8 cellular contexts compared by ENCODE assay signal in genomic region chr16:1771864-1772361, GRCh38. TPM values are rescaled to one million over a fixed set of nuclear protein-coding genes. Genes with fewer than 3 reads are reported as not detected.
A peak's percentile ranks its signal among the peaks of the same experiment; 100 is the strongest.
DNase-seq lines count a peak whose midpoint lies in the region; ATAC-seq and TF ChIP-seq lines count a peak whose summit lies in the region.

No MANE protein-coding gene starts in this region.

- peak overlapping the region; percentile 93 for H3K9ac ChIP-seq in PC-3 (ENCODE audit: low read length)

- POLR2A ChIA-PET in PC-3 (lab: Charles Lee; ENCODE audit: unreplicated experiment), result interaction anchor here (1.2 kb wide), 1 partner anchor 11 kb away, joined by 14 read pairs; the partner anchor contains the start of genes NUBP2 and SPSB3

- intact Hi-C loops in PC-3 (cut with micrococcal nuclease) (loop anchor here (5.0 kb wide), 1 partner anchor 95 kb away; the partner anchor contains the start of gene JPT2), psoas muscle (cut with DNase I) (loop anchor here (5.0 to 10.0 kb wide), 2 partner anchors 65 to 173 kb away; partner anchors contain the start of genes MAPK8IP3 (in 1 of the 2) and MSRB1 (in 1 of the 2))

- H4K20me1 ChIP-seq in PC-3 (ENCODE audit: low read length), result peaks cover 3% of the 10 kb centered on the region; the same call in 1 of the 2 replicates

- no peaks in the 10 kb centered on the region for H3F3A ChIP-seq in PC-3 (ENCODE audit: low read length, unreplicated experiment)

- H3K4me1 ChIP-seq in PC-3 (ENCODE audit: insufficient read depth, low read length), result peaks cover 12% of the 10 kb centered on the region; the same call in 1 of the 2 replicates
- peaks cover 6 to 33% of the 10 kb centered on the region in 2 donors for H3K4me1 ChIP-seq in esophagus (ENCODE audit: control insufficient read depth in 2 of 2, insufficient read depth in 2 of 2, low read length in 1 of 2)
- peaks cover 18% of the 10 kb centered on the region for H3K4me1 ChIP-seq in psoas muscle

- CTCF ChIA-PET in PC-3 (lab: Charles Lee), result no interaction called here

- H3K9me2 ChIP-seq in PC-3 (replicated peaks; ENCODE audit: low read length), result no peaks in the 10 kb centered on the region

- H3K4me3 ChIP-seq in GM12865 (ENCODE audit: low read depth, low read length), result peak overlapping the region; percentile 98
- peak overlapping the region; percentile 86 for H3K4me3 ChIP-seq in PC-3 (ENCODE audit: low read length)
- peak overlapping the region; percentile 78 to 93 for H3K4me3 ChIP-seq in esophagus (ENCODE audit: low read depth in 1 of 2, low read length in 2 of 2)
- peak overlapping the region; percentile 76 for H3K4me3 ChIP-seq in psoas muscle

- DNase-seq in GM12865 (ENCODE audit: low read depth) (no peak), PC-3 (no peak), psoas muscle (peak in 1 of 2 donors; percentile 56), UCSD-AML1 (lab: John Stamatoyannopoulos, UW; ENCODE audit: unreplicated experiment) (no peak), NCI-H1105 (lab: John Stamatoyannopoulos, UW) (no peak), NCI-H2196 treated with DMSO at 0.1 percent for 48 hours (lab: John Stamatoyannopoulos, UW; ENCODE audit: unreplicated experiment) (no peak)

- H3K79me2 ChIP-seq in PC-3 (ENCODE audit: low read length), result peaks cover 34% of the 10 kb centered on the region

- no peak for TF ChIP-seq CTCF in GM12865 (IDR thresholded peaks at IDR 0.05; ENCODE audit: insufficient read depth, low read depth, low read length, missing control alignments)
- no peak for TF ChIP-seq CTCF in PC-3 (conservative IDR thresholded peaks at IDR 0.05; ENCODE audit: low read depth, low read length)
- TF ChIP-seq CTCF in psoas muscle (IDR thresholded peaks at IDR 0.05), result no peak

- peak overlapping the region; percentile 100 for H3K4me2 ChIP-seq in PC-3 (ENCODE audit: low read length)

- H3K36me3 ChIP-seq in PC-3 (ENCODE audit: low read depth, low read length) (no peaks in the 10 kb centered on the region), esophagus (ENCODE audit: control insufficient read depth in 2 of 2, insufficient read depth in 2 of 2, low read length in 1 of 2) (peaks cover 7 to 46% of the 10 kb centered on the region in 2 donors), psoas muscle (ENCODE audit: insufficient read depth in 1 of 2, low read depth in 1 of 2) (peaks cover 4 to 48% of the 10 kb centered on the region in 2 donors)

- BruUV-seq in PC-3 (replicated peaks; lab: Mats Ljungman, UMichigan), result TSS peak; percentile 77

- H2AFZ ChIP-seq in PC-3 (ENCODE audit: low read length), result no peak overlapping the region

- H3K27me3 ChIP-seq in PC-3 (ENCODE audit: low read length) (no peaks in the 10 kb centered on the region), esophagus (ENCODE audit: control insufficient read depth in 1 of 2, insufficient read depth in 2 of 2, low read length in 2 of 2) (no peaks in the 10 kb centered on the region), psoas muscle (ENCODE audit: insufficient read depth in 3 of 3, low read length in 2 of 3) (no peaks in the 10 kb centered on the region)

- WGBS in esophagus, 2 donors, result 8 to 13% methylated on average over 22 of the region's 22 CpGs
- WGBS in psoas muscle, 3 donors, result 13 to 16% (median 14%) methylated on average over 20 to 22 of the region's 22 CpGs

- H3K9me3 ChIP-seq in PC-3 (ENCODE audit: low read length), result no peaks in the 10 kb centered on the region
- no peaks in the 10 kb centered on the region for H3K9me3 ChIP-seq in esophagus (ENCODE audit: control insufficient read depth in 2 of 2, insufficient read depth in 1 of 2, low read depth in 1 of 2, low read length in 1 of 2)
- H3K9me3 ChIP-seq in psoas muscle, result no peaks in the 10 kb centered on the region

- peak overlapping the region; percentile 65 for H3K27ac ChIP-seq in PC-3 (ENCODE audit: low read length)
- peak overlapping the region; percentile 92 to 97 for H3K27ac ChIP-seq in esophagus (ENCODE audit: low read depth in 2 of 2, low read length in 1 of 2)
- peak overlapping the region; percentile 90 for H3K27ac ChIP-seq in psoas muscle

- no peak for ATAC-seq in PC-3
- no peak for ATAC-seq in psoas muscle
- no peak for ATAC-seq in GM21390 (IDR thresholded peaks at IDR 0.05; ENCODE audit: unreplicated experiment)

RNA-seq across cellular contexts. Expression of gene NME3, which starts 0.6 kb away (rescaled TPM):
- total RNA-seq in PC-3 (2014; rRNA removed) (66.9 and 70.3 TPM in 2 replicates), psoas muscle (10 to 100 TPM in 3 of 4 donors, 1 to 10 TPM in 1; 9.9 to 23.8 (median 13.8) TPM)
- polyA plus RNA-seq in esophagus (100 to 1,000 TPM in 1 of 2 donors, 10 to 100 TPM in 1; 51.0 to 102 TPM), psoas muscle (10 to 100 TPM; 18.8 to 27.1 (median 22.4) TPM)

RNA-seq across cellular contexts. Expression of gene EME2, which starts 0.7 kb away (rescaled TPM):
- 11.3 and 12.5 TPM in 2 replicates for total RNA-seq in PC-3 (2014; rRNA removed)
- polyA plus RNA-seq in esophagus, result 10 to 100 TPM in 1 of 2 donors, 1 to 10 TPM in 1; 6.6 to 23.0 TPM
- 10 to 100 TPM in 1 of 4 donors, 1 to 10 TPM in 3; 4.3 to 11.3 (median 5.9) TPM for total RNA-seq in psoas muscle
- polyA plus RNA-seq in psoas muscle, result 1 to 10 TPM; 2.6 to 5.2 (median 4.5) TPM

RNA-seq across cellular contexts. Expression of gene MRPS34, which starts 1.0 kb away (rescaled TPM):
- total RNA-seq in PC-3 (2014; rRNA removed), result 248 and 258 TPM in 2 replicates
- polyA plus RNA-seq in esophagus, result 100 to 1,000 TPM in 1 of 2 donors, 10 to 100 TPM in 1; 62.4 to 115 TPM
- 10 to 100 TPM; 56.3 to 75.1 (median 71.4) TPM for total RNA-seq in psoas muscle
- polyA plus RNA-seq in psoas muscle, result 100 to 1,000 TPM in 2 of 3 donors, 10 to 100 TPM in 1; 85.6 to 172 (median 138) TPM

RNA-seq across cellular contexts. Expression of gene SPSB3, which starts 10.5 kb away (rescaled TPM):
- total RNA-seq in PC-3 (2014; rRNA removed) (27.4 and 30.4 TPM in 2 replicates), psoas muscle (10 to 100 TPM; 38.4 to 59.5 (median 49.9) TPM)
- polyA plus RNA-seq in esophagus (100 to 1,000 TPM in 1 of 2 donors, 10 to 100 TPM in 1; 69.1 to 126 TPM), psoas muscle (100 to 1,000 TPM in 1 of 3 donors, 10 to 100 TPM in 2; 26.3 to 108 (median 78.1) TPM)

RNA-seq across cellular contexts. Expression of gene NUBP2, which starts 10.8 kb away (rescaled TPM):
- total RNA-seq in PC-3 (2014; rRNA removed) (95.1 and 128 TPM in 2 replicates), psoas muscle (10 to 100 TPM; 34.7 to 44.7 (median 38.5) TPM)
- polyA plus RNA-seq in esophagus (10 to 100 TPM; 41.5 to 57.8 TPM), psoas muscle (10 to 100 TPM; 61.9 to 96.0 (median 76.1) TPM)
